Comparison of ENCODE assay signal across 1 cellular context in genomic region chr17:81238815-81239713, GRCh38.
TF ChIP-seq lines count a peak whose summit lies in the region.

TSS of gene NDUFAF8 (plus strand) at chr17:81239318. CDS start at chr17:81239364, 46 bp downstream.
TSS of gene TEPSIN (minus strand) at chr17:81239055. CDS start at chr17:81239033, 22 bp downstream.

TF ChIP-seq in HepG2, 621 proteins besides CTCF, POLR2A, EP300 and RAD21 (continued from another document and continues in another):
- TF ChIP-seq ZHX1 (CRISPR knock-in tag; IDR thresholded peaks at IDR 0.05; ENCODE audit: low read depth) = no peak; the same call in 1 of the 2 replicates
- TF ChIP-seq MED1 (CRISPR knock-in tag; IDR thresholded peaks at IDR 0.05) = peak; percentile 47; the same call in 1 of the 2 replicates
- TF ChIP-seq ZNF318 (CRISPR knock-in tag; IDR thresholded peaks at IDR 0.05) = no peak
- no peak; the same call in 1 of the 2 replicates for TF ChIP-seq FOXO1 (CRISPR knock-in tag; IDR thresholded peaks at IDR 0.05)
- no peak for TF ChIP-seq ZNF674 (CRISPR knock-in tag; IDR thresholded peaks at IDR 0.05; ENCODE audit: low read depth)
- TF ChIP-seq ZNF597 (CRISPR knock-in tag; IDR thresholded peaks at IDR 0.05) = no peak
- TF ChIP-seq ZBTB43 (CRISPR knock-in tag; conservative IDR thresholded peaks at IDR 0.05) = no peak; the same call in 1 of the 2 replicates
- 0 out of 2 replicates have a peak, but pooled peaks have one; percentile 17 for TF ChIP-seq ZNF274 (CRISPR knock-in tag; IDR thresholded peaks at IDR 0.05)
- TF ChIP-seq KAT2B (IDR thresholded peaks at IDR 0.05; ENCODE audit: borderline replicate concordance, low read depth, low read length) = no peak
- peak; percentile 54 for TF ChIP-seq MEIS2 (CRISPR knock-in tag; IDR thresholded peaks at IDR 0.05)
- no peak for TF ChIP-seq HNRNPUL1 (IDR thresholded peaks at IDR 0.05; ENCODE audit: low read depth, low read length)
- TF ChIP-seq FOXK2 (IDR thresholded peaks at IDR 0.05) = peak; percentile 63; the same call in 1 of the 2 replicates
- peak; percentile 84 for TF ChIP-seq SALL1 (CRISPR knock-in tag; IDR thresholded peaks at IDR 0.05)
- TF ChIP-seq CHD4 (IDR thresholded peaks at IDR 0.05; ENCODE audit: borderline replicate concordance, low read length) = no peak
- TF ChIP-seq GMEB1 (CRISPR knock-in tag; IDR thresholded peaks at IDR 0.05; ENCODE audit: borderline replicate concordance) = peak; percentile 49; the same call in 1 of the 2 replicates
- no peak for TF ChIP-seq ZNF629 (CRISPR knock-in tag; conservative IDR thresholded peaks at IDR 0.05)
- no peak for TF ChIP-seq PCBP2 (optimal IDR thresholded peaks at IDR 0.05; ENCODE audit: low read depth, low read length, poor library complexity, severe bottlenecking)
- TF ChIP-seq ZNF670 (CRISPR knock-in tag; IDR thresholded peaks at IDR 0.05; ENCODE audit: borderline replicate concordance) = no peak
- no peak for TF ChIP-seq ZNF232 (CRISPR knock-in tag; IDR thresholded peaks at IDR 0.05; ENCODE audit: borderline replicate concordance)
- no peak for TF ChIP-seq LCORL (IDR thresholded peaks at IDR 0.05)
- 0 out of 2 replicates have a peak, but pooled peaks have one; percentile 28 for TF ChIP-seq LCORL (CRISPR knock-in tag; IDR thresholded peaks at IDR 0.05)
- peak; percentile 84 for TF ChIP-seq NFRKB (IDR thresholded peaks at IDR 0.05)
- TF ChIP-seq GFI1 (CRISPR knock-in tag; IDR thresholded peaks at IDR 0.05; ENCODE audit: borderline replicate concordance) = no peak; the same call in 1 of the 2 replicates
- no peak for TF ChIP-seq ZNF512 (CRISPR knock-in tag; IDR thresholded peaks at IDR 0.05)
- no peak for TF ChIP-seq RBAK (CRISPR knock-in tag; IDR thresholded peaks at IDR 0.05)
- no peak for TF ChIP-seq HOXA9 (CRISPR knock-in tag; IDR thresholded peaks at IDR 0.05; ENCODE audit: borderline replicate concordance)
- TF ChIP-seq YEATS2 (CRISPR knock-in tag; IDR thresholded peaks at IDR 0.05; ENCODE audit: borderline replicate concordance) = no peak
- TF ChIP-seq FOXA3 (CRISPR knock-in tag; IDR thresholded peaks at IDR 0.05) = peak; percentile 54
- no peak for TF ChIP-seq STAT5B (CRISPR knock-in tag; IDR thresholded peaks at IDR 0.05)
- TF ChIP-seq MYC (CRISPR knock-in tag; IDR thresholded peaks at IDR 0.05; ENCODE audit: borderline replicate concordance) = peak; percentile 82
- TF ChIP-seq TP53 (CRISPR knock-in tag; conservative IDR thresholded peaks at IDR 0.05) = no peak
- TF ChIP-seq PRDM15 (CRISPR knock-in tag; IDR thresholded peaks at IDR 0.05) = no peak
- peak; percentile 52 for TF ChIP-seq DR1 (CRISPR knock-in tag; IDR thresholded peaks at IDR 0.05)
- no peak for TF ChIP-seq PTBP1 (IDR thresholded peaks at IDR 0.05; ENCODE audit: low read depth, low read length, poor library complexity, severe bottlenecking)
- no peak for TF ChIP-seq SYNCRIP (IDR thresholded peaks at IDR 0.05; ENCODE audit: insufficient read depth, low read depth, low read length)
- TF ChIP-seq ZFY (CRISPR knock-in tag; IDR thresholded peaks at IDR 0.05) = peak; percentile 94
- 0 out of 2 replicates have a peak, but pooled peaks have one; percentile 14 for TF ChIP-seq ZNF143 (CRISPR knock-in tag; IDR thresholded peaks at IDR 0.05)
- peak; percentile 64; the same call in 1 of the 2 replicates for TF ChIP-seq FOXJ3 (CRISPR knock-in tag; IDR thresholded peaks at IDR 0.05; ENCODE audit: borderline replicate concordance)
- no peak for TF ChIP-seq SMAD3 (CRISPR knock-in tag; IDR thresholded peaks at IDR 0.05)
- no peak for TF ChIP-seq ZNF34 (CRISPR knock-in tag; IDR thresholded peaks at IDR 0.05; ENCODE audit: borderline replicate concordance)
- no peak for TF ChIP-seq ZNF121 (CRISPR knock-in tag; IDR thresholded peaks at IDR 0.05)
